Comparison of ENCODE assay signal across 22 cellular contexts in genomic region chrX:142873214-142873613, GRCh38.
DNase-seq lines count a peak whose midpoint lies in the region; ATAC-seq, FAIRE-seq and TF ChIP-seq lines count a peak whose summit lies in the region.
"Had no signal": no experiment of that assay in that cellular context is flagged by ENCODE, and none has a peak within 500 bp of the region (broad histone marks: within the 10 kb centered on the region; RNA-seq: fewer than 3 reads in every experiment).

No MANE protein-coding gene starts in this region.

- 0 out of 2 replicates have a peak, but pooled peaks cover 4% of the 10 kb centered on the region for H3K4me1 ChIP-seq in PC-3 (ENCODE audit: insufficient read depth, low read length)
- H3K4me1 ChIP-seq: A549; BLaER1 treated with 17β-estradiol and CSF1 and Interleukin-3, amounts not matched to agents 10 nM and 100 nM; Caco-2 had no signal

- H3K9ac ChIP-seq in PC-3 (ENCODE audit: low read length) = no peak overlapping the region
- H3K9ac ChIP-seq: BLaER1 treated with 17β-estradiol and CSF1 and Interleukin-3, amounts not matched to agents 10 nM and 100 nM had no signal

- peak; percentile 66 for FAIRE-seq in GM12891 (lab: Jason Lieb, UNC)
- FAIRE-seq in bronchial epithelial cell (lab: Jason Lieb, UNC) = no peak
- FAIRE-seq: D721Med, G401.6, GM12892, GM19239 had no signal

- H3K4me3 ChIP-seq in PC-3 (ENCODE audit: low read length) = no peak overlapping the region
- H3K4me3 ChIP-seq in bronchial epithelial cell (ENCODE audit: low read depth, low read length) = no peak overlapping the region
- H3K4me3 ChIP-seq: A549; BLaER1 treated with 17β-estradiol and CSF1 and Interleukin-3, amounts not matched to agents 10 nM and 100 nM had no signal

- TF ChIP-seq CTCF in PC-3 (conservative IDR thresholded peaks at IDR 0.05; ENCODE audit: low read depth, low read length) (no peak), bronchial epithelial cell (IDR thresholded peaks at IDR 0.05; ENCODE audit: insufficient read depth, low read length, severe bottlenecking) (no peak)

- no peaks in the 10 kb centered on the region for H3K79me2 ChIP-seq in PC-3 (ENCODE audit: low read length)

- no peaks in the 10 kb centered on the region for H3K9me3 ChIP-seq in PC-3 (ENCODE audit: low read length)
- H3K9me3 ChIP-seq: A549, Caco-2 had no signal

- H3K36me3 ChIP-seq in PC-3 (ENCODE audit: low read depth, low read length) = no peaks in the 10 kb centered on the region
- no peaks in the 10 kb centered on the region for H3K36me3 ChIP-seq in bronchial epithelial cell (ENCODE audit: control insufficient read depth, insufficient read depth, low read length)
- H3K36me3 ChIP-seq: BLaER1 treated with 17β-estradiol and CSF1 and Interleukin-3, amounts not matched to agents 10 nM and 100 nM had no signal

- BruUV-seq in PC-3 (replicated peaks; lab: Mats Ljungman, UMichigan) = no TSS peak

- no peak for TF ChIP-seq POLR2A in GM12891 (IDR thresholded peaks at IDR 0.05; ENCODE audit: low read depth, low read length)

- H2AFZ ChIP-seq in PC-3 (ENCODE audit: low read length) = no peak overlapping the region

- H4K20me1 ChIP-seq in PC-3 (ENCODE audit: low read length) = no peaks in the 10 kb centered on the region
- H4K20me1 ChIP-seq: BLaER1 treated with 17β-estradiol and CSF1 and Interleukin-3, amounts not matched to agents 10 nM and 100 nM had no signal

- H3K27me3 ChIP-seq in PC-3 (ENCODE audit: low read length) (no peaks in the 10 kb centered on the region), bronchial epithelial cell (ENCODE audit: control insufficient read depth, insufficient read depth, low read length) (no peaks in the 10 kb centered on the region)

- DNase-seq in DMS53 (lab: John Stamatoyannopoulos, UW) (peak; percentile 60), GM12891 (ENCODE audit: insufficient read length, low spot score) (no peak), PC-3 (peak; percentile 61), bronchial epithelial cell (ENCODE audit: low read depth) (peak; percentile 1), NCI-H1930 (lab: John Stamatoyannopoulos, UW) (no peak), cortex of kidney (lab: John Stamatoyannopoulos, UW) (no peak)
- DNase-seq: AML-193; Caco-2; Calu3; CD4-positive, alpha-beta T cell; CD8-positive, alpha-beta T cell; DMS79 treated with DMSO at 0.1 percent for 48 hours; GF-D8 had no signal

- POLR2A ChIA-PET in PC-3 (lab: Charles Lee; ENCODE audit: unreplicated experiment) = no interaction called here

- no peak overlapping the region for H3K27ac ChIP-seq in PC-3 (ENCODE audit: low read length)
- H3K27ac ChIP-seq: 22Rv1; A549; BLaER1 treated with 17β-estradiol and CSF1 and Interleukin-3, amounts not matched to agents 10 nM and 100 nM; C4-2B had no signal

- CTCF ChIA-PET in PC-3 (lab: Charles Lee) = no interaction called here

- H3K4me2 ChIP-seq in PC-3 (ENCODE audit: low read length) = no peak overlapping the region
- H3K4me2 ChIP-seq: A549; BLaER1 treated with 17β-estradiol and CSF1 and Interleukin-3, amounts not matched to agents 10 nM and 100 nM had no signal

- intact Hi-C loops in PC-3 (cut with micrococcal nuclease) = no loop called here

- no peaks in the 10 kb centered on the region for H3K9me2 ChIP-seq in PC-3 (replicated peaks; ENCODE audit: low read length)

- ATAC-seq in PC-3 (peak; percentile 72), HG03378 (IDR thresholded peaks at IDR 0.05; ENCODE audit: unreplicated experiment) (no peak)
- ATAC-seq: A549; CD8-positive, alpha-beta T cell had no signal

- no peaks in the 10 kb centered on the region for H3F3A ChIP-seq in PC-3 (ENCODE audit: low read length, unreplicated experiment)

TF ChIP-seq in GM12891, 5 proteins besides CTCF, POLR2A, EP300 and RAD21:
- TF ChIP-seq POU2F2 (IDR thresholded peaks at IDR 0.05; ENCODE audit: low read depth, low read length) = no peak
- TF ChIP-seq SPI1 (IDR thresholded peaks at IDR 0.05; ENCODE audit: low read depth, low read length) = no peak

Comparison
In these comparisons a context has a peak if more than half of its experiments do, and no peak if none do; other contexts are left out.
1. DNase-seq: peak in DMS53 (single experiment), PC-3 (single experiment) and bronchial epithelial cell (single experiment); none in GM12891 (single experiment), NCI-H1930 (0 of 2) and cortex of kidney (single experiment).